In the genomic region with DNA sequence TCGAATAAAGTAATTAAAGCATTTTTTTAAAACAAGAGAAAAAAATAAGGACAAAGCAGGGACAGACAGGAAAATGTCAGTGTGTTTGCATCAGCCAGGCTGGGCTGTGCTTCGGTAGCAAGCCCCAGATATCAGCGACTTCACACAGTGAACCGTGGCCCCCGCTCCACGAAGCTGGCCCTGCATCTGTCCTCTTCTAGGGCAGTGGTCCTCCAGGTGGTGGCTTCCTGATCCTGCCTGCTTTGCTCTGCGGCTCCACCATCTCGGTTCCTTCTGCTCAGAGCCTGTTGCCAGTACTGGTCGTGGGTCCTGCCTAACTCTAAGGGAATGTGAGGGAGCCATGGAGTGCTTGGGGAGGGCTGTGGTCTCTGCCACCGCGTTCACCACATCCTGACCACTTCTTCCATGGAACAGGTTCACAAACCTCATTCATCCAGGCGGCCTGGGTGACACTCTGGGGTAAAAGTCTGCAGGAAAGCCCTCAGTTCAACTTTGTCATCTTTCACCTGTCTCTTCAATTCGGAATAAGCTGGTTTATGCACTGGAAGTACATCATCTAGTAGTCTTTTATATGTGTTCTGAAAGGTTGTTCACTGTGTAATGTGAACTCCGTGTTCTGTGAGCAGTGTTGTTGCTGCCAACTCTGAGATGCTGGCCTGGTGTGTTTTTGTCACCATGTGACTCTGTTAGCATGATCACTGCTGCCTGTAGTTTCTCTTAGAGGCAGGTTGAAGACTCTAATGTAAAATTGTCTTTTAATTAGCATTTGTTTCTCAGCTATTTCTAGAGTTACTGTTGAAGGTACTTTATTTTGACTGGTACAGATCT, we compare ENCODE assay signal across 15 cellular contexts. TPM values are rescaled to one million over a fixed set of nuclear protein-coding genes. Genes with fewer than 3 reads are reported as not detected.
DNase-seq lines count a peak whose midpoint lies in the region; ATAC-seq and TF ChIP-seq lines count a peak whose summit lies in the region.
"Had no signal": no experiment of that assay in that cellular context is flagged by ENCODE, and none has a peak within 500 bp of the region (broad histone marks: within the 10 kb centered on the region; RNA-seq: fewer than 3 reads in every experiment).

No MANE protein-coding gene starts in this region.

- H3K79me2 ChIP-seq in trophoblast cell (ENCODE audit: control insufficient read depth, insufficient read depth, low read length, poor library complexity): no peaks in the 10 kb centered on the region

- no peak overlapping the region for H4K91ac ChIP-seq in trophoblast cell (ENCODE audit: low read depth, low read length)

- TF ChIP-seq EP300 in esophagus muscularis mucosa (IDR thresholded peaks at IDR 0.05): peak; percentile 10

- peak overlapping the region; percentile 42 for H2BK5ac ChIP-seq in trophoblast cell (ENCODE audit: low read depth, low read length, poor library complexity)

- H4K12ac ChIP-seq in trophoblast cell (ENCODE audit: low read depth, low read length): peak overlapping the region; percentile 59

- no peak overlapping the region for H2AK5ac ChIP-seq in trophoblast cell (ENCODE audit: low read length)

- H2BK120ac ChIP-seq in trophoblast cell (ENCODE audit: insufficient read depth, low read length, poor library complexity): no peak overlapping the region

- no peak for TF ChIP-seq POLR2A in esophagus muscularis mucosa (IDR thresholded peaks at IDR 0.05; ENCODE audit: low read depth)

- ATAC-seq in left colon (no peak), HG03039 (IDR thresholded peaks at IDR 0.05; ENCODE audit: unreplicated experiment) (no peak), GM18502 (IDR thresholded peaks at IDR 0.05; ENCODE audit: poor library complexity, unreplicated experiment) (no peak)
- ATAC-seq: Panc1 had no signal

- no peak overlapping the region for H4K8ac ChIP-seq in trophoblast cell (ENCODE audit: low read depth, low read length)

- no peak for TF ChIP-seq CTCF in esophagus muscularis mucosa (IDR thresholded peaks at IDR 0.05)

- H3K4me3 ChIP-seq in SJCRH30 (no peak overlapping the region), esophagus muscularis mucosa (no peak overlapping the region), trophoblast cell (ENCODE audit: low read depth, low read length) (no peak overlapping the region)
- H3K4me3 ChIP-seq: sigmoid colon had no signal

- H3K4me1 ChIP-seq in SJCRH30 (peaks cover 17% of the 10 kb centered on the region), esophagus muscularis mucosa (peaks cover 10 to 20% (median 16%) of the 10 kb centered on the region in 4 donors), trophoblast cell (ENCODE audit: control insufficient read depth in 1 of 2, insufficient read depth in 2 of 2, low read length in 2 of 2) (no peaks in the 10 kb centered on the region)
- H3K4me1 ChIP-seq: sigmoid colon had no signal

- 66% methylated on average over 13 of the region's 14 CpGs for WGBS in esophagus muscularis mucosa
- no CpG with 5 or more reads among the region's 14 CpGs for WGBS in trophoblast cell (ENCODE audit: extremely low coverage, insufficient coverage, insufficient read length)

- peaks cover 2% of the 10 kb centered on the region for H3K36me3 ChIP-seq in SJCRH30
- peaks cover 3 to 63% (median 51%) of the 10 kb centered on the region in 4 donors for H3K36me3 ChIP-seq in esophagus muscularis mucosa
- peaks cover 18 to 23% of the 10 kb centered on the region in 2 experiments for H3K36me3 ChIP-seq in trophoblast cell (ENCODE audit: control insufficient read depth in 1 of 2, insufficient read depth in 2 of 2, low read length in 2 of 2)

- H3K23ac ChIP-seq in trophoblast cell (ENCODE audit: low read length): no peak overlapping the region

- H3K27ac ChIP-seq in SJCRH30 (peak overlapping the region; percentile 16; the same call in 1 of the 2 replicates), esophagus muscularis mucosa (replicated peaks in 1 of 4) (peak overlapping the region in 3 of 4 donors; percentile 69 to 75 (median 71)), trophoblast cell (ENCODE audit: low read depth, low read length) (no peak overlapping the region)
- H3K27ac ChIP-seq: neutrophil had no signal

- no peak overlapping the region for H2AFZ ChIP-seq in trophoblast cell (ENCODE audit: insufficient read depth, low read length, poor library complexity)

- H3K4ac ChIP-seq in trophoblast cell (ENCODE audit: low read depth, low read length): no peak overlapping the region

- no peak overlapping the region for H3K4me2 ChIP-seq in trophoblast cell (ENCODE audit: low read length)

- no peak overlapping the region for H2BK12ac ChIP-seq in trophoblast cell (ENCODE audit: low read length)

- H3K79me1 ChIP-seq in trophoblast cell (ENCODE audit: low read length): no peaks in the 10 kb centered on the region

- peak overlapping the region; percentile 47 for H3K14ac ChIP-seq in trophoblast cell (ENCODE audit: low read length)

- peak; percentile 25 for DNase-seq in GDM1 (lab: John Stamatoyannopoulos, UW)
- DNase-seq in SJCRH30: peak; percentile 51 to 59
- no peak for DNase-seq in esophagus muscularis mucosa (ENCODE audit: extremely low spot score)
- no peak for DNase-seq in trophoblast cell
- DNase-seq in Kasumi-1 (lab: John Stamatoyannopoulos, UW): no peak
- DNase-seq in left colon: no peak
- DNase-seq: activated CD8-positive, alpha-beta memory T cell treated with anti-CD3 and anti-CD28 coated beads for 24 hours; midbrain; NCI-H774; sigmoid colon; stimulated activated CD4-positive, alpha-beta T cell treated with anti-CD3 and anti-CD28 coated beads, Interleukin-2, amount 100 ng/mL, for 48 hours had no signal

- H3K27me3 ChIP-seq in SJCRH30 (no peaks in the 10 kb centered on the region), esophagus muscularis mucosa (no peaks in the 10 kb centered on the region), trophoblast cell (ENCODE audit: insufficient read depth, low read length) (no peaks in the 10 kb centered on the region)
- H3K27me3 ChIP-seq: neutrophil, sigmoid colon had no signal

- H3K18ac ChIP-seq in trophoblast cell (ENCODE audit: low read length): no peak overlapping the region

- no peak overlapping the region for H3K9ac ChIP-seq in trophoblast cell (ENCODE audit: low read length)

- H3K9me3 ChIP-seq in SJCRH30 (replicated peaks) (no peaks in the 10 kb centered on the region), esophagus muscularis mucosa (no peaks in the 10 kb centered on the region), trophoblast cell (ENCODE audit: insufficient read depth, low read depth, low read length) (peaks cover 3% of the 10 kb centered on the region)
- H3K9me3 ChIP-seq: neutrophil, sigmoid colon had no signal

- intact Hi-C loops in esophagus muscularis mucosa (cut with DNase I): no loop called here
- intact Hi-C loops in left colon (cut with DNase I, micrococcal nuclease): no loop called here

RNA-seq across cellular contexts. Expression of a gene that starts 47.9 kb away (rescaled TPM):
- 19.9 and 20.5 TPM in 2 replicates for total RNA-seq in SJCRH30 (2014; rRNA removed; shearing (Covaris generic))
- 10 to 100 TPM; 33.2 to 74.0 (median 54.2) TPM for total RNA-seq in esophagus muscularis mucosa
- 9.8 and 10.1 TPM in 2 replicates for polyA plus RNA-seq in trophoblast cell (2013)
- total RNA-seq in left colon: 100 to 1,000 TPM; 105 to 117 TPM

Comparison
In these comparisons a context has a peak if more than half of its experiments do, and no peak if none do; other contexts are left out.
1. DNase-seq: peak in GDM1 (single experiment) and SJCRH30 (2 of 2); none in esophagus muscularis mucosa (single experiment), trophoblast cell (0 of 2), Kasumi-1 (0 of 2) and left colon (0 of 2).